ENCODE assay signal across 8 cellular contexts in the genomic region with DNA sequence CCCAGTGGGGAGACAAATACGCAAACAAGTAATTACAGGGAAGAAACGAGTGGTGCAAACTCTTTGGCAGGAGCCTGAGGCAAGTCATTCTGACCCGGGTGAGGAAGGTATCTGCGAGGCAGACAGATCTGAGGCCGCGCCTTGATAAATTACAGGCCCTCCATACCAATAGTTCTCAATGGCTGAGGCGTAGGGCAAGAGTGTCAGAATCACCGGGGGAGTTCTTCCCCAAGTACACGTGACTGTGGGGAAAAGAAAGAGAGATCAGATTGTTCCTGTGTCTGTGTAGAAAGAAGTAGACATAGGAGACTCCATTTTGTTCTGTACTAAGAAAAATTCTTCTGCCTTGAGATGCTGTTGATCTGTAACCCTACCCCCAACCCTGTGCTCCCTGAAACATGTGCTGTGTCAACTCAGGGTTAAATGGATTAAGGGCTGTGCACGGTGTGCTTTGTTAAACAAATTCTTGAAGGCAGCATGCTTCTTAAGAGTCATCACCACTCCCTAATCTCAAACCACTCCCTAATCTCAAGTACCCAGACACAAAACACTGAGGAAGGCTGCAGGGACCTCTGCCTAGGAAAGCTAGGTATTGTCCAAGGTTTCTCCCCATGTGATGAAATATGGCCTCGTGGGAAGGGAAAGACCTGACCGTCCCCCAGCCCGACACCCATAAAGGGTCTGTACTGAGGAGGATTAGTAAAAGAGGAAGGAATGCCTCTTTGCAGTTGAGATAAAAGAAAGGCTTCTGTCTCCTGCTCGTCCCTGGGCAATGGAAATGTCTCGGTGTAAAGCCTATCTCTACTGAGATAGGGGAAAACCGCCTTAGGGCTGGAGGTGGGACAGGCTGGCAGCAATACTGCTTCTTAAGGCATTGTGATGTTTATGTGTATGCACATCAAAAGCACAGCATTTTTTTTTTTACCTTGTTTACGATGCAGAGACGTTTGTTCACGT. TPM values are rescaled to one million over a fixed set of nuclear protein-coding genes. Genes with fewer than 3 reads are reported as not detected.
DNase-seq lines count a peak whose midpoint lies in the region; ATAC-seq and TF ChIP-seq lines count a peak whose summit lies in the region.
"Not testable (repeated sequence)": the region's sequence is repeated elsewhere in the genome, so short reads cannot be mapped to it uniquely, and the experiment has no call there.
"Had no signal": no experiment of that assay in that cellular context is flagged by ENCODE, and none has a peak within 500 bp of the region (broad histone marks: within the 10 kb centered on the region; RNA-seq: fewer than 3 reads in every experiment).

No MANE protein-coding gene starts in this region.

- peaks cover 15% of the 10 kb centered on the region for H3K4me1 ChIP-seq in GM23338 (ENCODE audit: insufficient read depth)
- not testable (repeated sequence) for H3K4me1 ChIP-seq in ascending aorta; mesenchymal stem cell (ENCODE audit: control insufficient read depth, insufficient read depth, low read depth, low read length); psoas muscle
- H3K4me1 ChIP-seq in esophagus muscularis mucosa, result peaks cover 7 to 27% (median 19%) of the 10 kb centered on the region in 4 donors

- H3K27ac ChIP-seq in GM23338 (ENCODE audit: low read depth) (0 out of 2 replicates have a peak overlapping the region, but pooled peaks have one; percentile 30), WERI-Rb-1 (peak overlapping the region; percentile 73), ascending aorta (peak overlapping the region in 1 of 2 donors; percentile 46), esophagus muscularis mucosa (replicated peaks in 1 of 4) (peak overlapping the region in 3 of 4 donors; percentile 83 to 88 (median 85)), psoas muscle (peak overlapping the region; percentile 88)
- H3K27ac ChIP-seq in mesenchymal stem cell (ENCODE audit: low read length, poor library complexity, severe bottlenecking), result not testable (repeated sequence)

- ATAC-seq in GM23338, result peak; percentile 11
- ATAC-seq in psoas muscle, result not testable (repeated sequence)

- H2BK15ac ChIP-seq in mesenchymal stem cell (ENCODE audit: low read depth, poor library complexity, severe bottlenecking), result not testable (repeated sequence)

- H3K9ac ChIP-seq in mesenchymal stem cell (ENCODE audit: low read length), result peak overlapping the region; percentile 92

- WGBS in esophagus muscularis mucosa, result 49% methylated on average over 19 of the region's 19 CpGs
- 34% methylated on average over 16 of the region's 19 CpGs for WGBS in mesenchymal stem cell
- WGBS in psoas muscle, 3 donors, result 50 to 56% (median 56%) methylated on average over 19 of the region's 19 CpGs

- H3K4ac ChIP-seq in mesenchymal stem cell (ENCODE audit: low read depth in 1 of 2, low read length in 2 of 2), result not testable (repeated sequence)

- H3K23ac ChIP-seq in mesenchymal stem cell (ENCODE audit: low read length in 2 of 2), result not testable (repeated sequence)

- not testable (repeated sequence) for H2BK12ac ChIP-seq in mesenchymal stem cell (ENCODE audit: low read length in 2 of 2)

- not testable (repeated sequence) for H4K91ac ChIP-seq in mesenchymal stem cell (ENCODE audit: low read length)

- not testable (repeated sequence) for TF ChIP-seq POLR2A in esophagus muscularis mucosa (IDR thresholded peaks at IDR 0.05; ENCODE audit: low read depth)

- intact Hi-C loops in ascending aorta (cut with DNase I) (loop anchor here (10.0 kb wide), 1 partner anchor 1192 kb away; a partner anchor contains a TSS), esophagus muscularis mucosa (cut with DNase I) (loop anchor here (5.0 kb wide), 2 partner anchors 35 to 85 kb away; no protein-coding TSS in a partner anchor), psoas muscle (cut with DNase I) (loop anchor here in 1 of 2 donors (5.0 kb wide), 1 partner anchor 85 kb away; no protein-coding TSS in a partner anchor)

- H3K79me1 ChIP-seq in mesenchymal stem cell (replicated peaks; ENCODE audit: low read length, poor library complexity, severe bottlenecking), result not testable (repeated sequence)

- not testable (repeated sequence) for H3K14ac ChIP-seq in mesenchymal stem cell (ENCODE audit: low read length in 2 of 2)

- H3F3A ChIP-seq in GM23338 (replicated peaks; ENCODE audit: low read depth), result not testable (repeated sequence)

- H2BK120ac ChIP-seq in mesenchymal stem cell (ENCODE audit: low read depth, low read length), result not testable (repeated sequence)

- peak overlapping the region; percentile 56 for H3K4me3 ChIP-seq in GM23338
- peak overlapping the region; percentile 81 for H3K4me3 ChIP-seq in WERI-Rb-1 (ENCODE audit: low read depth, low read length)
- peak overlapping the region; percentile 68 to 77 for H3K4me3 ChIP-seq in ascending aorta
- peak overlapping the region in 2 of 4 donors; percentile 69 to 73 for H3K4me3 ChIP-seq in esophagus muscularis mucosa
- peak overlapping the region in 1 of 2 experiments; percentile 92 for H3K4me3 ChIP-seq in mesenchymal stem cell (ENCODE audit: insufficient read depth in 1 of 2, low read depth in 1 of 2, low read length in 2 of 2)
- peak overlapping the region; percentile 82 for H3K4me3 ChIP-seq in psoas muscle

- not testable (repeated sequence) for H3K9me2 ChIP-seq in GM23338 (ENCODE audit: insufficient read depth)

- H2AK5ac ChIP-seq in mesenchymal stem cell (ENCODE audit: low read length, severe bottlenecking), result not testable (repeated sequence)

- not testable (repeated sequence) for H3K27ac Mint-ChIP-seq in GM23338

- TF ChIP-seq CTCF in GM23338 (conservative IDR thresholded peaks at IDR 0.05; ENCODE audit: low read depth in 2 of 2); WERI-Rb-1 (IDR thresholded peaks at IDR 0.05; ENCODE audit: low read depth, low read length); ascending aorta (IDR thresholded peaks at IDR 0.05); esophagus muscularis mucosa (IDR thresholded peaks at IDR 0.05); psoas muscle (IDR thresholded peaks at IDR 0.05): not testable (repeated sequence)

- peak overlapping the region; percentile 59; the same call in 1 of the 2 replicates for H2AFZ ChIP-seq in GM23338
- H2AFZ ChIP-seq in mesenchymal stem cell (ENCODE audit: low read depth, low read length), result not testable (repeated sequence)

- H3K27me3 ChIP-seq in GM23338 (ENCODE audit: insufficient read depth) (peaks cover 16% of the 10 kb centered on the region; the same call in 1 of the 2 replicates), mesenchymal stem cell (ENCODE audit: control insufficient read depth in 1 of 2, insufficient read depth in 1 of 2, low read length in 2 of 2) (peaks cover 7 to 14% of the 10 kb centered on the region in 2 experiments)
- not testable (repeated sequence) for H3K27me3 ChIP-seq in WERI-Rb-1 (ENCODE audit: insufficient read depth, low read depth, severe bottlenecking); ascending aorta; esophagus muscularis mucosa; psoas muscle (ENCODE audit: insufficient read depth in 3 of 3, low read length in 2 of 3)

- H3K4me1 Mint-ChIP-seq in GM23338, result peaks cover 24% of the 10 kb centered on the region

- TF ChIP-seq EP300 in esophagus muscularis mucosa (IDR thresholded peaks at IDR 0.05), result not testable (repeated sequence)

- H3K36me3 ChIP-seq in GM23338 (ENCODE audit: insufficient read depth); WERI-Rb-1; ascending aorta; esophagus muscularis mucosa; mesenchymal stem cell (ENCODE audit: control insufficient read depth in 1 of 2, insufficient read depth in 2 of 2, low read depth in 1 of 2, low read length in 2 of 2); psoas muscle (ENCODE audit: insufficient read depth in 1 of 2, low read depth in 1 of 2): not testable (repeated sequence)

- peak overlapping the region; percentile 80 for H4K8ac ChIP-seq in mesenchymal stem cell (ENCODE audit: low read length)

- not testable (repeated sequence) for H3K9me3 ChIP-seq in WERI-Rb-1 (ENCODE audit: severe bottlenecking); ascending aorta; esophagus muscularis mucosa; mesenchymal stem cell (ENCODE audit: control insufficient read depth, low read length); psoas muscle

- H2BK5ac ChIP-seq in mesenchymal stem cell (ENCODE audit: low read depth, low read length, poor library complexity, severe bottlenecking), result not testable (repeated sequence)

- not testable (repeated sequence) for H3K18ac ChIP-seq in mesenchymal stem cell (ENCODE audit: low read depth in 1 of 2, low read length in 2 of 2)

- H3K4me2 ChIP-seq in GM23338, result peak overlapping the region; percentile 79
- H3K4me2 ChIP-seq in mesenchymal stem cell (ENCODE audit: low read length, poor library complexity, severe bottlenecking), result not testable (repeated sequence)

- not testable (repeated sequence) for H3K36me3 Mint-ChIP-seq in GM23338 (ENCODE audit: low read depth)

- H3K27me3 Mint-ChIP-seq in GM23338 (ENCODE audit: insufficient read depth, low read depth, poor library complexity), result not testable (repeated sequence)

- peak overlapping the region; percentile 95 for H3K4me3 Mint-ChIP-seq in GM23338

- not testable (repeated sequence) for H3K9me3 Mint-ChIP-seq in GM23338

- DNase-seq in GM23338 (ENCODE audit: low spot score), result peak; percentile 60
- peak; percentile 69 for DNase-seq in NCI-H82 treated with DMSO at 0.1 percent for 48 hours (lab: John Stamatoyannopoulos, UW; ENCODE audit: unreplicated experiment)
- DNase-seq in WERI-Rb-1, result peak; percentile 48
- DNase-seq in ascending aorta (ENCODE audit: low spot score in 2 of 2); esophagus muscularis mucosa (ENCODE audit: extremely low spot score); psoas muscle: not testable (repeated sequence)
- DNase-seq in mesenchymal stem cell, result peak; percentile 12

- H4K20me1 ChIP-seq in GM23338 (replicated peaks; ENCODE audit: insufficient read depth), result not testable (repeated sequence)

- H3K79me2 ChIP-seq in GM23338 (replicated peaks; ENCODE audit: insufficient read depth), result not testable (repeated sequence)

RNA-seq across cellular contexts. Expression of a gene that starts 1.2 kb away (rescaled TPM):
- 27.1 and 41.1 TPM in 2 replicates for total RNA-seq in GM23338 (2014; rRNA removed; shearing (Covaris generic))
- polyA plus RNA-seq in GM23338 (2016; fragmentation: Nextera tagmentation; extraction: Ambion mirVana) (11.4 and 13.1 TPM in 2 replicates), psoas muscle (10 to 100 TPM in 2 of 3 donors, 1 to 10 TPM in 1; 9.3 to 16.6 (median 12.9) TPM)
- total RNA-seq in ascending aorta (50.8 TPM), esophagus muscularis mucosa (10 to 100 TPM; 13.1 to 25.3 (median 19.9) TPM), psoas muscle (10 to 100 TPM; 13.2 to 20.7 (median 19.2) TPM)
- 17.2 TPM for polyA plus RNA-seq in mesenchymal stem cell (2013, experiment 1 of 2)
- polyA plus RNA-seq in mesenchymal stem cell (2013, experiment 2 of 2), result 16.1 TPM

RNA-seq across cellular contexts. Expression of a gene that starts 2.8 kb away (rescaled TPM):
- 1.2 and 2.2 TPM in 2 replicates for total RNA-seq in GM23338 (2014; rRNA removed; shearing (Covaris generic))
- 3.2 and 3.4 TPM in 2 replicates for polyA plus RNA-seq in GM23338 (2016; fragmentation: Nextera tagmentation; extraction: Ambion mirVana)
- total RNA-seq in ascending aorta, result not detected
- under 1 TPM in 1 of 4 donors, not detected in 3; 0.42 TPM for total RNA-seq in esophagus muscularis mucosa
- 0.28 TPM for polyA plus RNA-seq in mesenchymal stem cell (2013, experiment 1 of 2)
- polyA plus RNA-seq in mesenchymal stem cell (2013, experiment 2 of 2), result 0.71 TPM
- not detected for total RNA-seq in psoas muscle
- polyA plus RNA-seq in psoas muscle, result under 1 TPM; 0.12 to 0.18 (median 0.18) TPM
- total RNA-seq: Right ventricle myocardium superior had no signal

RNA-seq across cellular contexts. Expression of a gene that starts 21.3 kb away (rescaled TPM):
- 0.54 and 0.90 TPM in 2 replicates for total RNA-seq in GM23338 (2014; rRNA removed; shearing (Covaris generic))
- polyA plus RNA-seq in GM23338 (2016; fragmentation: Nextera tagmentation; extraction: Ambion mirVana) (0.87 and 1.4 TPM in 2 replicates), psoas muscle (1 to 10 TPM; 1.8 to 5.0 (median 1.8) TPM)
- total RNA-seq in ascending aorta (not detected), esophagus muscularis mucosa (1 to 10 TPM; 1.3 to 2.9 (median 2.1) TPM), psoas muscle (1 to 10 TPM; 2.1 to 6.2 (median 3.9) TPM)
- polyA plus RNA-seq in mesenchymal stem cell (2013, experiment 1 of 2), result 0.99 TPM
- 1.0 TPM for polyA plus RNA-seq in mesenchymal stem cell (2013, experiment 2 of 2)

RNA-seq across cellular contexts. Expression of a gene that starts 30.6 kb away (rescaled TPM):
- total RNA-seq in GM23338 (2014; rRNA removed; shearing (Covaris generic)), result 17.4 and 19.8 TPM in 2 replicates
- 27.1 TPM in 2 replicates for polyA plus RNA-seq in GM23338 (2016; fragmentation: Nextera tagmentation; extraction: Ambion mirVana)
- 15.8 TPM for total RNA-seq in ascending aorta
- 10 to 100 TPM in 2 of 4 donors, 1 to 10 TPM in 2; 5.3 to 10.4 (median 9.7) TPM for total RNA-seq in esophagus muscularis mucosa
- polyA plus RNA-seq in mesenchymal stem cell (2013, experiment 1 of 2), result 20.3 TPM
- 21.3 TPM for polyA plus RNA-seq in mesenchymal stem cell (2013, experiment 2 of 2)
- 1 to 10 TPM; 3.8 to 6.4 (median 5.4) TPM for total RNA-seq in psoas muscle
- polyA plus RNA-seq in psoas muscle, result 10 to 100 TPM in 1 of 3 donors, 1 to 10 TPM in 2; 5.7 to 15.2 (median 6.2) TPM

RNA-seq across cellular contexts. Expression of a gene that starts 32.3 kb away (rescaled TPM):
- 90.4 and 106 TPM in 2 replicates for total RNA-seq in GM23338 (2014; rRNA removed; shearing (Covaris generic))
- 64.8 and 75.5 TPM in 2 replicates for polyA plus RNA-seq in GM23338 (2016; fragmentation: Nextera tagmentation; extraction: Ambion mirVana)
- 390 TPM for total RNA-seq in ascending aorta
- 100 to 1,000 TPM in 3 of 4 donors, 10 to 100 TPM in 1; 96.8 to 165 (median 122) TPM for total RNA-seq in esophagus muscularis mucosa
- polyA plus RNA-seq in mesenchymal stem cell (2013, experiment 1 of 2), result 140 TPM
- polyA plus RNA-seq in mesenchymal stem cell (2013, experiment 2 of 2), result 133 TPM
- total RNA-seq in psoas muscle, result 10 to 100 TPM; 26.5 to 36.0 (median 31.3) TPM
- 10 to 100 TPM; 26.9 to 39.8 (median 33.5) TPM for polyA plus RNA-seq in psoas muscle
